In genomic region chr3:55269636-55270035, GRCh38 we compare ENCODE assay signal across 29 cellular contexts.
"Had no signal": no experiment of that assay in that cellular context is flagged by ENCODE, and none has a peak within 500 bp of the region (broad histone marks: within the 10 kb centered on the region; RNA-seq: fewer than 3 reads in every experiment).

No MANE protein-coding gene starts in this region.

- H3K4me3 ChIP-seq: coronary artery, esophagus squamous epithelium, gastroesophageal sphincter, heart right ventricle had no signal

- H3K27me3 ChIP-seq: brain microvascular endothelial cell, esophagus squamous epithelium, gastroesophageal sphincter had no signal

- ATAC-seq: activated naive CD4-positive, alpha-beta T cell treated with anti-CD3 and anti-CD28 coated beads, Interleukin-2, amount 50 U/mL, for 72 hours; activated T-cell treated with anti-CD3 and anti-CD28 coated beads, Interleukin-2, amount 50 U/mL, for 72 hours; effector memory CD8-positive, alpha-beta T cell; gastroesophageal sphincter; heart right ventricle; T-helper 17 cell had no signal

- H3K4me1 ChIP-seq: esophagus squamous epithelium, gastroesophageal sphincter, heart right ventricle had no signal

- H3K27ac ChIP-seq: brain microvascular endothelial cell, coronary artery, epithelial cell of prostate, esophagus squamous epithelium, gastroesophageal sphincter, heart right ventricle had no signal

- H3K9me3 ChIP-seq: esophagus squamous epithelium, gastroesophageal sphincter had no signal

- H3K36me3 ChIP-seq: brain microvascular endothelial cell, esophagus squamous epithelium, gastroesophageal sphincter, heart right ventricle had no signal

- DNase-seq: activated CD4-positive, alpha-beta memory T cell treated with anti-CD3 and anti-CD28 coated beads, Interleukin-2, amount 10 ng/mL, durations not matched to agents 7 days and 5 days; activated CD4-positive, alpha-beta T cell treated with anti-CD3 and anti-CD28 coated beads for 4 hours; activated CD4-positive, alpha-beta T cell treated with anti-CD3 and anti-CD28 coated beads, Interleukin-2, amount 10 ng/mL, durations not matched to agents 7 days and 5 days; activated CD4-positive, alpha-beta T cell treated with anti-CD3 and anti-CD28 coated beads, Interleukin-2, amount 50 U/mL, for 4 hours; activated CD4-positive, CD25-positive, alpha-beta regulatory T cell; activated CD4-positive, CD25-positive, alpha-beta regulatory T cell treated with anti-CD3 and anti-CD28 coated beads, Interleukin-2, amount 50 U/mL, for 72 hours; activated CD8-positive, alpha-beta memory T cell treated with anti-CD3 and anti-CD28 coated beads, Interleukin-2, amount 50 U/mL, for 48 hours; activated gamma-delta T cell; activated naive CD4-positive, alpha-beta T cell; activated naive CD4-positive, alpha-beta T cell treated with anti-CD3 and anti-CD28 coated beads, Interleukin-2, amount 10 ng/mL, durations not matched to agents 7 days and 5 days; activated naive CD8-positive, alpha-beta T cell treated with anti-CD3 and anti-CD28 coated beads, Interleukin-2, amount 10 ng/mL, durations not matched to agents 7 days and 5 days; activated T-cell treated with anti-CD3 and anti-CD28 coated beads for 4 hours; activated T-cell treated with anti-CD3 and anti-CD28 coated beads, Interleukin-2, amount 50 U/mL, for 24 hours; activated T-cell treated with anti-CD3 and anti-CD28 coated beads, Interleukin-2, amount 50 U/mL, for 72 hours; amniotic stem cell; anterior cingulate cortex; brain microvascular endothelial cell; effector CD4-positive, alpha-beta T cell; effector memory CD8-positive, alpha-beta T cell; esophagus squamous epithelium; foreskin melanocyte; heart right ventricle; T-helper 1 cell; T-helper 17 cell; T1000 had no signal
